13 cellular contexts compared by ENCODE assay signal in the genomic region with DNA sequence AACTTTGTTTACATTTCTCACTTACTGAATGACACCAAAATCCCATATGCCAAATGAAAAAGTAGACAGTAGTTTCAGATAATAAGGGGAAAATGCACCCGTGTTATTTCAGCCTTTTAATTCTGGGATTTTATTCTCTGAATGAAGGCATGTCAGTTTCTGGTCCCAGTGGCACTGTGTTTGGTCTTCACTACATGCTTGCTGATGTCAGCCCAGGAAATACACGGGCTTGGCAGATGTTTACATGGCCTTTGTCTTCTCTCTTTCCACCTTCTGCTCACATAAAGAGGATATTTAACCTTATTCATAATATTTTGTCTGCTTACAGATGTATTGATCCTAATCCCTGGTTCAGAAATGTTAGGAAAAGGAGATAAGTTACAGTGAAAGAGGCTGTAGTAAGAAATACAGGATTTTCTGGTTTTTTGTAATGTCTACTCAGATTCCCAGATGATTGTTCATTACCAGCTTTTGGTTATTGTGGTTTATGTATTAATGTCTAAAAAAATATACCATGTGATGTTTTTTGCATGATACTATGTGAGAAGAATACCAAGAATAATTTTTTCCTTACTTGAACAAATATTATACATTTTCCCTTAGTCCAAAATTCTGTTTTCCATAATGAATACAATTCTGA. TPM values are rescaled to one million over a fixed set of nuclear protein-coding genes. Genes with fewer than 3 reads are reported as not detected.
DNase-seq lines count a peak whose midpoint lies in the region; ATAC-seq, FAIRE-seq and TF ChIP-seq lines count a peak whose summit lies in the region.
"Had no signal": no experiment of that assay in that cellular context is flagged by ENCODE, and none has a peak within 500 bp of the region (broad histone marks: within the 10 kb centered on the region; RNA-seq: fewer than 3 reads in every experiment).

No MANE protein-coding gene starts in this region.

- peak; percentile 51 for FAIRE-seq in GM12891 (lab: Jason Lieb, UNC)

- intact Hi-C loops in CD8-positive, alpha-beta T cell (cut with DNase I, micrococcal nuclease) = no loop called here

- H3K36me3 ChIP-seq in SJCRH30 = 0 out of 2 replicates have a peak, but pooled peaks cover 4% of the 10 kb centered on the region
- no peaks in the 10 kb centered on the region for H3K36me3 ChIP-seq in rectal smooth muscle tissue (ENCODE audit: control insufficient read depth, insufficient read depth, low read length)
- H3K36me3 ChIP-seq in CD8-positive, alpha-beta T cell (ENCODE audit: insufficient read depth, low read length) = no peaks in the 10 kb centered on the region
- H3K36me3 ChIP-seq: adrenal gland had no signal

- TF ChIP-seq CTCF in CD8-positive, alpha-beta T cell (IDR thresholded peaks at IDR 0.05) = no peak

- H3K4me3 Mint-ChIP-seq in CD8-positive, alpha-beta T cell = no peak overlapping the region
- H3K4me3 Mint-ChIP-seq: activated CD4-positive, alpha-beta T cell treated with anti-CD3 and anti-CD28 coated beads, Interleukin-2, amount 10 ng/mL, durations not matched to agents 7 days and 5 days had no signal

- H3K36me3 Mint-ChIP-seq in CD8-positive, alpha-beta T cell = no peaks in the 10 kb centered on the region

- POLR2A ChIA-PET in CD8-positive, alpha-beta T cell (lab: Charles Lee) = no interaction called here

- H3K9ac ChIP-seq in rectal smooth muscle tissue (ENCODE audit: low read length) = no peak overlapping the region

- H3K27ac Mint-ChIP-seq in CD8-positive, alpha-beta T cell = no peak overlapping the region
- H3K27ac Mint-ChIP-seq: activated CD4-positive, alpha-beta T cell treated with anti-CD3 and anti-CD28 coated beads, Interleukin-2, amount 10 ng/mL, durations not matched to agents 7 days and 5 days had no signal

- H3K4me1 Mint-ChIP-seq in CD8-positive, alpha-beta T cell (ENCODE audit: low read depth) = peaks cover 2% of the 10 kb centered on the region
- H3K4me1 Mint-ChIP-seq: activated CD4-positive, alpha-beta T cell treated with anti-CD3 and anti-CD28 coated beads, Interleukin-2, amount 10 ng/mL, durations not matched to agents 7 days and 5 days had no signal

- H3K27me3 ChIP-seq in SJCRH30 = no peaks in the 10 kb centered on the region
- H3K27me3 ChIP-seq in rectal smooth muscle tissue (ENCODE audit: control insufficient read depth, insufficient read depth, low read length) = no peaks in the 10 kb centered on the region
- no peaks in the 10 kb centered on the region for H3K27me3 ChIP-seq in CD8-positive, alpha-beta T cell (ENCODE audit: insufficient read depth, low read length)
- H3K27me3 ChIP-seq: adrenal gland, stomach had no signal

- H3K4me3 ChIP-seq in SJCRH30 = peak overlapping the region; percentile 11
- no peak overlapping the region for H3K4me3 ChIP-seq in rectal smooth muscle tissue (ENCODE audit: low read length)
- no peak overlapping the region for H3K4me3 ChIP-seq in CD8-positive, alpha-beta T cell (ENCODE audit: low read depth, low read length)
- H3K4me3 ChIP-seq: adrenal gland, mucosa of descending colon, stomach had no signal

- H3K27me3 Mint-ChIP-seq in CD8-positive, alpha-beta T cell (ENCODE audit: low read depth) = no peaks in the 10 kb centered on the region

- no peak for DNase-seq in GM12891 (ENCODE audit: insufficient read length, low spot score)
- peak; percentile 21 to 48 for DNase-seq in SJCRH30
- DNase-seq in fibroblast of gingiva (ENCODE audit: low read depth) = peak; percentile 46
- DNase-seq in CD8-positive, alpha-beta T cell = no peak
- DNase-seq in OCI-M2 (lab: John Stamatoyannopoulos, UW; ENCODE audit: unreplicated experiment) = no peak
- DNase-seq in NCI-H146 (lab: John Stamatoyannopoulos, UW) = no peak
- no peak for DNase-seq in stimulated activated CD4-positive, alpha-beta T cell treated with anti-CD3 and anti-CD28 coated beads, Interleukin-4, amount 100 ng/mL, for 1 hour
- DNase-seq: activated CD4-positive, alpha-beta T cell treated with anti-CD3 and anti-CD28 coated beads, Interleukin-2, amount 10 ng/mL, durations not matched to agents 7 days and 5 days; adrenal gland; mucosa of descending colon; NCI-H187 treated with DMSO at 0.1 percent for 48 hours; stomach had no signal

- no peak for ATAC-seq in CD8-positive, alpha-beta T cell
- ATAC-seq: mucosa of descending colon had no signal

- CTCF ChIA-PET in CD8-positive, alpha-beta T cell (lab: Charles Lee) = no interaction called here

- no peaks in the 10 kb centered on the region for H3K9me3 ChIP-seq in SJCRH30 (replicated peaks)
- H3K9me3 ChIP-seq in CD8-positive, alpha-beta T cell (ENCODE audit: low read length) = no peaks in the 10 kb centered on the region
- H3K9me3 ChIP-seq: adrenal gland, mucosa of descending colon, stomach had no signal

- H3K9me3 Mint-ChIP-seq in CD8-positive, alpha-beta T cell = no peaks in the 10 kb centered on the region
- H3K9me3 Mint-ChIP-seq: activated CD4-positive, alpha-beta T cell treated with anti-CD3 and anti-CD28 coated beads, Interleukin-2, amount 10 ng/mL, durations not matched to agents 7 days and 5 days had no signal

- H3K4me1 ChIP-seq in SJCRH30 = peaks cover 32% of the 10 kb centered on the region
- H3K4me1 ChIP-seq in rectal smooth muscle tissue (ENCODE audit: control insufficient read depth, insufficient read depth, low read length) = peaks cover 2% of the 10 kb centered on the region
- no peaks in the 10 kb centered on the region for H3K4me1 ChIP-seq in CD8-positive, alpha-beta T cell (ENCODE audit: insufficient read depth, low read length)

- TF ChIP-seq POLR2A in GM12891 (IDR thresholded peaks at IDR 0.05; ENCODE audit: low read depth, low read length) = no peak

- H3K27ac ChIP-seq in SJCRH30 (peak overlapping the region; percentile 73), rectal smooth muscle tissue (ENCODE audit: low read depth, low read length) (peak overlapping the region; percentile 12)
- H3K27ac ChIP-seq in CD8-positive, alpha-beta T cell (ENCODE audit: low read depth, low read length) = no peak overlapping the region

TF ChIP-seq in GM12891, 5 proteins besides CTCF, POLR2A, EP300 and RAD21:
- TF ChIP-seq POLR2AphosphoS5 (IDR thresholded peaks at IDR 0.05; ENCODE audit: low read depth, low read length) (no peak), SPI1 (IDR thresholded peaks at IDR 0.05; ENCODE audit: low read depth, low read length) (no peak), PAX5 (IDR thresholded peaks at IDR 0.05; ENCODE audit: insufficient read depth, low read length, severe bottlenecking) (no peak), POU2F2 (IDR thresholded peaks at IDR 0.05; ENCODE audit: low read depth, low read length) (no peak), TAF1 (IDR thresholded peaks at IDR 0.05; ENCODE audit: low read depth, low read length) (no peak)
TF ChIP-seq in GM12891: peak in this region for 0.

RNA-seq across cellular contexts. Expression of a gene that starts 27.7 kb away (rescaled TPM):
- 22.8 TPM for polyA plus RNA-seq in GM12891 (2012; ENCODE audit: low read depth, missing spikeins)
- 43.7 and 51.0 TPM in 2 replicates for total RNA-seq in SJCRH30 (2014; rRNA removed; shearing (Covaris generic))
- 10 to 100 TPM; 14.3 to 16.7 TPM for total RNA-seq in CD8-positive, alpha-beta T cell

Comparison
In these comparisons a context has a peak if more than half of its experiments do, and no peak if none do; other contexts are left out.
1. DNase-seq: peak in SJCRH30 (2 of 2) and fibroblast of gingiva (single experiment); none in GM12891 (single experiment), CD8-positive, alpha-beta T cell (0 of 7), OCI-M2 (single experiment), NCI-H146 (single experiment) and stimulated activated CD4-positive, alpha-beta T cell treated with anti-CD3 and anti-CD28 coated beads, Interleukin-4, amount 100 ng/mL, for 1 hour (single experiment).